Comparison of ENCODE assay signal across 9 cellular contexts in genomic region chr9:101977614-101978210, GRCh38.
DNase-seq lines count a peak whose midpoint lies in the region; ATAC-seq and TF ChIP-seq lines count a peak whose summit lies in the region.
"Had no signal": no experiment of that assay in that cellular context is flagged by ENCODE, and none has a peak within 500 bp of the region (broad histone marks: within the 10 kb centered on the region; RNA-seq: fewer than 3 reads in every experiment).

No MANE protein-coding gene starts in this region.

- no peak for DNase-seq in GM10248 (ENCODE audit: extremely low spot score)
- no peak for DNase-seq in WERI-Rb-1
- no peak for DNase-seq in left lobe of liver (ENCODE audit: low spot score)
- DNase-seq in neuronal stem cell (ENCODE audit: low spot score): no peak
- no peak for DNase-seq in sciatic nerve (ENCODE audit: low spot score)
- DNase-seq in activated naive CD4-positive, alpha-beta T cell treated with anti-CD3 and anti-CD28 coated beads, Interleukin-2, amount 50 U/mL, for 16 hours: no peak

- no peak overlapping the region for H2AK5ac ChIP-seq in neuronal stem cell (ENCODE audit: low read depth, low read length)

- CTCF ChIA-PET in GM10248 (lab: Yijun Ruan, JAX): interaction anchor here (0.8 to 3.2 kb wide), 8 partner anchors 7 to 123 kb away, joined by 3 to 13 read pairs (median 3); no protein-coding TSS in a partner anchor

- no peaks in the 10 kb centered on the region for H3K79me1 ChIP-seq in neuronal stem cell (ENCODE audit: low read depth, low read length)

- ATAC-seq in GM21723 (IDR thresholded peaks at IDR 0.05; ENCODE audit: unreplicated experiment) (peak; percentile 80), left lobe of liver (peak; percentile 80), sciatic nerve (no peak)

- H3K9me3 ChIP-seq in WERI-Rb-1 (ENCODE audit: severe bottlenecking) (no peaks in the 10 kb centered on the region), neuronal stem cell (replicated peaks in 1 of 2; ENCODE audit: control insufficient read depth in 2 of 2, insufficient read depth in 1 of 2, low read depth in 1 of 2, low read length in 2 of 2) (no peaks in the 10 kb centered on the region)

- peak; percentile 55 for TF ChIP-seq CTCF in GM10248 (IDR thresholded peaks at IDR 0.05; ENCODE audit: control extremely low read depth, extremely low read depth, low read depth, missing control alignments)
- TF ChIP-seq CTCF in LNCAP (IDR thresholded peaks at IDR 0.05): peak; percentile 63
- TF ChIP-seq CTCF in WERI-Rb-1 (IDR thresholded peaks at IDR 0.05; ENCODE audit: low read depth, low read length): peak; percentile 31; the same call in 1 of the 2 replicates

- H2BK5ac ChIP-seq in neuronal stem cell (ENCODE audit: low read length): no peak overlapping the region

- H2BK15ac ChIP-seq in neuronal stem cell (ENCODE audit: low read length): no peak overlapping the region

- no peak overlapping the region for H3K4ac ChIP-seq in neuronal stem cell (ENCODE audit: low read length)

- H3K4me2 ChIP-seq in neuronal stem cell (ENCODE audit: insufficient read depth, low read length, poor library complexity, severe bottlenecking): no peak overlapping the region

- no peak overlapping the region for H3K18ac ChIP-seq in neuronal stem cell (ENCODE audit: low read length)

- H2BK12ac ChIP-seq in neuronal stem cell (ENCODE audit: low read length): no peak overlapping the region

- no peak overlapping the region for H3K14ac ChIP-seq in neuronal stem cell (ENCODE audit: low read length)

- POLR2A ChIA-PET in GM10248 (lab: Yijun Ruan, JAX): no interaction called here

- H3K4me1 ChIP-seq in neuronal stem cell (ENCODE audit: control insufficient read depth in 2 of 2, insufficient read depth in 1 of 2, low read depth in 1 of 2, low read length in 2 of 2): no peaks in the 10 kb centered on the region

- no peak overlapping the region for H3K9ac ChIP-seq in neuronal stem cell (ENCODE audit: low read depth, low read length, poor library complexity)

- H3K27me3 ChIP-seq in WERI-Rb-1 (ENCODE audit: insufficient read depth, low read depth, severe bottlenecking) (no peaks in the 10 kb centered on the region), neuronal stem cell (ENCODE audit: control insufficient read depth in 3 of 3, insufficient read depth in 3 of 3, low read depth in 1 of 3, low read length in 3 of 3) (no peaks in the 10 kb centered on the region)

- H3K27ac ChIP-seq in WERI-Rb-1: no peak overlapping the region
- H3K27ac ChIP-seq in neuronal stem cell (replicated peaks; ENCODE audit: low read length): no peak overlapping the region
- H3K27ac ChIP-seq: skin epidermis had no signal

- no peaks in the 10 kb centered on the region for H3K36me3 ChIP-seq in WERI-Rb-1
- H3K36me3 ChIP-seq in neuronal stem cell (replicated peaks in 1 of 2; ENCODE audit: control insufficient read depth in 2 of 2, insufficient read depth in 2 of 2, low read length in 2 of 2): no peaks in the 10 kb centered on the region

- H4K8ac ChIP-seq in neuronal stem cell (ENCODE audit: low read depth, low read length): no peak overlapping the region

- no peak overlapping the region for H3K23ac ChIP-seq in neuronal stem cell (ENCODE audit: low read depth, low read length, poor library complexity)

- H3K4me3 ChIP-seq in WERI-Rb-1 (ENCODE audit: low read depth, low read length): no peak overlapping the region
- H3K4me3 ChIP-seq in neuronal stem cell (ENCODE audit: low read length in 2 of 2): no peak overlapping the region
- H3K4me3 ChIP-seq: skin epidermis had no signal

- no peak overlapping the region for H4K91ac ChIP-seq in neuronal stem cell (ENCODE audit: low read depth, low read length, poor library complexity)

- H2AFZ ChIP-seq in neuronal stem cell (ENCODE audit: low read length): no peak overlapping the region

- no peak overlapping the region for H2BK120ac ChIP-seq in neuronal stem cell (ENCODE audit: low read depth, low read length)

- intact Hi-C loops in sciatic nerve (cut with DNase I): no loop called here

- no CpG with 5 or more reads among the region's 2 CpGs for WGBS in neuronal stem cell (ENCODE audit: extremely low coverage in 2 of 2, insufficient read length in 2 of 2, insufficient replicate concordance in 1 of 2), 2 donors
